8 cellular contexts compared by ENCODE assay signal in the genomic region with DNA sequence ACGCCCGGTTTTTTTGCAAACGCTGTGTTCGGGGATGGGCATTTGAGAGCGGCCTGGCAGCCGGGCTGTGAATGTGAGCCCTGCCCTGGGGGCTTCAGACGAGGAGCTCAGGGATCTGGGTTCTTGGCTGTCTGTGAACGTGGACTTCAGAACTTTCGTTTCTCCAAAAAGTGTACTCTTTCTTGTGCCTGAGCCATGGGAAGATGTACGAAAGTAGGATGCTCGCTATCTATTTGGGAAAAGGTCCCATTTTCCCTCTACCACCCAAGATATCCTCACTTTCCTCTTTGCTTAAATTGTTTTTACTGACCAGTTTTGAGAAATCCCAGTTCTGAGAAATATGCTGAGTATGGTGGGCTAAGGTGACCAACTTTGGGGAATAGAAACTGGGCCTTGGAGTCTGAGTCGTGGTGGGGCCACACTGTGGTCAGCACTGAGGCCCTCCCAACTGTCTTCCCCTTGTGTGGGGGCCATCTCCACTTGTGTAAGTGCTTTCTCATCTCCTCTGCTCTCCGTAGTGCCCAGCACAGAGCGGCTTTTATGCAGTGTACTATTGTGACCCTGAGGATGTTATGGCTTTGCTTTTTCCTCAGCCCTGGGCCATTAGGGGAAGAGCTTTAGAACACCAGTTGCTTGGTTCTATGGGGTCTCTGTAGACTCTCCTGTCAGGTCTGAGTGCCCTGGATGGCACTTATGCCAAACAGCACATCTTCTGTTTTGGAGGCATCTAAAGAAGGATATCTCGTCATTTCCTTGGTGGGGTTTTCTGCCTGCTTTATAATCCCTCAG. TPM values are rescaled to one million over a fixed set of nuclear protein-coding genes. Genes with fewer than 3 reads are reported as not detected.
DNase-seq lines count a peak whose midpoint lies in the region; ATAC-seq and TF ChIP-seq lines count a peak whose summit lies in the region.

No MANE protein-coding gene starts in this region.

- peaks cover 44% of the 10 kb centered on the region for H3K4me1 Mint-ChIP-seq in CD14-positive monocyte

- peak overlapping the region; percentile 99 to 100 (median 99) for H3K27ac Mint-ChIP-seq in CD14-positive monocyte
- peak overlapping the region; percentile 88 to 89 for H3K27ac Mint-ChIP-seq in activated naive CD4-positive, alpha-beta T cell treated with anti-CD3 and anti-CD28 coated beads, Interleukin-2, amount 50 U/mL, for 72 hours

- no peaks in the 10 kb centered on the region for H3K9me3 Mint-ChIP-seq in CD14-positive monocyte
- H3K9me3 Mint-ChIP-seq in activated naive CD4-positive, alpha-beta T cell treated with anti-CD3 and anti-CD28 coated beads, Interleukin-2, amount 50 U/mL, for 72 hours, result no peaks in the 10 kb centered on the region

- WGBS in suprapubic skin, result 36% methylated on average over 8 of the region's 15 CpGs

- peaks cover 10% of the 10 kb centered on the region for H3K27me3 ChIP-seq in iPS-20b (ENCODE audit: insufficient read depth, low read length)
- H3K27me3 ChIP-seq in suprapubic skin, result no peaks in the 10 kb centered on the region

- H3K4me3 Mint-ChIP-seq in CD14-positive monocyte, result peak overlapping the region; percentile 84 to 90

- H3K9ac ChIP-seq in iPS-20b (ENCODE audit: low read depth, low read length), result peak overlapping the region; percentile 74; the same call in 1 of the 2 replicates

- TF ChIP-seq CTCF in CD14-positive monocyte (IDR thresholded peaks at IDR 0.05), result no peak
- TF ChIP-seq CTCF in suprapubic skin (IDR thresholded peaks at IDR 0.05), result no peak

- peaks cover 0 to 4% (median 0%) of the 10 kb centered on the region in 3 donors for H3K27me3 Mint-ChIP-seq in CD14-positive monocyte (ENCODE audit: low read depth in 3 of 3)

- ATAC-seq in HG03196 (IDR thresholded peaks at IDR 0.05; ENCODE audit: unreplicated experiment), result peak; percentile 14
- no peak for ATAC-seq in activated naive CD4-positive, alpha-beta T cell treated with anti-CD3 and anti-CD28 coated beads, Interleukin-2, amount 50 U/mL, for 72 hours
- ATAC-seq in HG03342 (IDR thresholded peaks at IDR 0.05; ENCODE audit: unreplicated experiment), result no peak

- intact Hi-C loops in CD14-positive monocyte (cut with micrococcal nuclease), result loop anchor here (2.0 to 10.0 kb wide), 3 partner anchors 29 to 799 kb away; a partner anchor contains a TSS

- peaks cover 41 to 44% of the 10 kb centered on the region in 2 donors for H3K36me3 Mint-ChIP-seq in CD14-positive monocyte
- H3K36me3 Mint-ChIP-seq in activated naive CD4-positive, alpha-beta T cell treated with anti-CD3 and anti-CD28 coated beads, Interleukin-2, amount 50 U/mL, for 72 hours, result peaks cover 33 to 37% of the 10 kb centered on the region in 2 donors

- H3K4me1 ChIP-seq in iPS-20b (ENCODE audit: insufficient read depth, low read length), result no peaks in the 10 kb centered on the region
- H3K4me1 ChIP-seq in suprapubic skin, result peaks cover 36% of the 10 kb centered on the region

- H3K4me3 ChIP-seq in iPS-20b (ENCODE audit: low read length) (peak overlapping the region; percentile 73), suprapubic skin (peak overlapping the region; percentile 90)

- H3K27ac ChIP-seq in iPS-20b (ENCODE audit: low read length) (no peak overlapping the region), suprapubic skin (peak overlapping the region; percentile 92)

- H3K9me3 ChIP-seq in iPS-20b (ENCODE audit: insufficient read depth, low read depth, low read length) (no peaks in the 10 kb centered on the region), suprapubic skin (no peaks in the 10 kb centered on the region)

- TF ChIP-seq POLR2A in suprapubic skin (IDR thresholded peaks at IDR 0.05), result no peak

- DNase-seq in CD14-positive monocyte (ENCODE audit: low spot score) (no peak), suprapubic skin (ENCODE audit: low spot score in 2 of 2) (no peak), medulla oblongata (ENCODE audit: extremely low spot score) (no peak)
- peak in 1 of 2 donors; percentile 54 for DNase-seq in activated naive CD4-positive, alpha-beta T cell treated with anti-CD3 and anti-CD28 coated beads, Interleukin-2, amount 50 U/mL, for 72 hours (ENCODE audit: low spot score in 2 of 2)
- no peak for DNase-seq in activated CD4-positive, alpha-beta T cell treated with anti-CD3 and anti-CD28 coated beads for 1 hour

- H3K36me3 ChIP-seq in iPS-20b (ENCODE audit: insufficient read depth, low read depth, low read length), result peaks cover 16% of the 10 kb centered on the region
- H3K36me3 ChIP-seq in suprapubic skin, result peaks cover 9% of the 10 kb centered on the region

- TF ChIP-seq EP300 in suprapubic skin (IDR thresholded peaks at IDR 0.05), result no peak

RNA-seq across cellular contexts. Expression of a gene that starts 0.9 kb away (rescaled TPM):
- polyA plus RNA-seq in CD14-positive monocyte, result 100 to 1,000 TPM; 304 to 321 TPM
- total RNA-seq in activated naive CD4-positive, alpha-beta T cell treated with anti-CD3 and anti-CD28 coated beads, Interleukin-2, amount 50 U/mL, for 72 hours, result 100 to 1,000 TPM in 1 of 2 donors, 10 to 100 TPM in 1; 75.3 to 123 TPM
- 100 to 1,000 TPM in 1 of 4 donors, 10 to 100 TPM in 3; 95.7 to 133 (median 98.2) TPM for total RNA-seq in suprapubic skin

RNA-seq across cellular contexts. Expression of a gene that starts 19.9 kb away (rescaled TPM):
- not detected for polyA plus RNA-seq in CD14-positive monocyte
- total RNA-seq in activated naive CD4-positive, alpha-beta T cell treated with anti-CD3 and anti-CD28 coated beads, Interleukin-2, amount 50 U/mL, for 72 hours, result 1 to 10 TPM in 1 of 2 donors, under 1 TPM in 1; 0.64 to 1.0 TPM
- total RNA-seq in suprapubic skin, result 1 to 10 TPM in 2 of 4 donors, not detected in 2; 2.3 to 5.0 TPM

RNA-seq across cellular contexts. Expression of a gene that starts 36.9 kb away (rescaled TPM):
- 1 to 10 TPM; 4.8 TPM for polyA plus RNA-seq in CD14-positive monocyte
- 10 to 100 TPM; 35.7 to 37.2 TPM for total RNA-seq in activated naive CD4-positive, alpha-beta T cell treated with anti-CD3 and anti-CD28 coated beads, Interleukin-2, amount 50 U/mL, for 72 hours
- 10 to 100 TPM; 38.0 to 77.6 (median 56.9) TPM for total RNA-seq in suprapubic skin

RNA-seq across cellular contexts. Expression of a gene that starts 47.7 kb away (rescaled TPM):
- polyA plus RNA-seq in CD14-positive monocyte, result not detected
- not detected for total RNA-seq in activated naive CD4-positive, alpha-beta T cell treated with anti-CD3 and anti-CD28 coated beads, Interleukin-2, amount 50 U/mL, for 72 hours
- not detected for total RNA-seq in suprapubic skin

RNA-seq across cellular contexts. Expression of a gene that starts 58.7 kb away (rescaled TPM):
- not detected for polyA plus RNA-seq in CD14-positive monocyte
- 10 to 100 TPM; 14.6 to 26.9 TPM for total RNA-seq in activated naive CD4-positive, alpha-beta T cell treated with anti-CD3 and anti-CD28 coated beads, Interleukin-2, amount 50 U/mL, for 72 hours
- 10 to 100 TPM; 24.3 to 74.0 (median 43.3) TPM for total RNA-seq in suprapubic skin
